25 cellular contexts compared by ENCODE assay signal in the genomic region with DNA sequence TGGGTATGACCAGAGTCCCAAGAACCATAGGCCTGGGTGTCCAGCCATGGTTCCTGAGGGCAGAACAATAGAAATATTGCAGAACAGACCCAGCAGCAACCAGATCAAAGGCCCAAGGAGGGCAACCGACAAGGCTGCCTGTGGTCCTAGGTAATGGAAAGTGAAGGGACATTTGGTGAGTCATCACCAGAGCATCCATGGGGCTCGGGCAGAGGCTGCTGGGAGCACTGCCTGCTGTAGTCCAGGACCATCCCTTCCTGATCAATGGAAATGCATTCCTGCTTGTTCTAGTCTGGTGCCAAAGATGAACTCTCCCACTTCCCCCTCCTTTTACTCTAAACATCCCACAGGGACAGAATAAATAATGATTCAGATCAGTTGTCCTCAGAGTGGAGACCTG.
DNase-seq lines count a peak whose midpoint lies in the region; FAIRE-seq and TF ChIP-seq lines count a peak whose summit lies in the region.
"Had no signal": no experiment of that assay in that cellular context is flagged by ENCODE, and none has a peak within 500 bp of the region (broad histone marks: within the 10 kb centered on the region; RNA-seq: fewer than 3 reads in every experiment).

No MANE protein-coding gene starts in this region.

- no peak for TF ChIP-seq EP300 in suprapubic skin (IDR thresholded peaks at IDR 0.05)

- peaks cover 2% of the 10 kb centered on the region for H3K4me1 Mint-ChIP-seq in CD14-positive monocyte

- no peaks in the 10 kb centered on the region for H3K36me3 Mint-ChIP-seq in CD14-positive monocyte

- intact Hi-C loops in CD14-positive monocyte (cut with micrococcal nuclease) = no loop called here

- FAIRE-seq in frontal cortex (lab: Jason Lieb, UNC) = no peak
- FAIRE-seq: D721Med, GM12878, H1 had no signal

- TF ChIP-seq CTCF in CD14-positive monocyte (IDR thresholded peaks at IDR 0.05) (no peak), suprapubic skin (IDR thresholded peaks at IDR 0.05) (no peak)

- WGBS in suprapubic skin = 60% methylated on average over 2 of the region's 2 CpGs

- H3K27ac ChIP-seq in suprapubic skin = no peak overlapping the region
- H3K27ac ChIP-seq: 22Rv1, SK-N-MC had no signal

- peaks cover 49% of the 10 kb centered on the region for H3K27me3 ChIP-seq in suprapubic skin

- DNase-seq in DMS53 (lab: John Stamatoyannopoulos, UW) = peak; percentile 38
- DNase-seq in DMS53 treated with DMSO at 0.1 percent for 48 hours (lab: John Stamatoyannopoulos, UW; ENCODE audit: unreplicated experiment) = no peak
- DNase-seq in HT1080 (ENCODE audit: low read depth) = peak; percentile 14
- DNase-seq in astrocyte of the hippocampus (ENCODE audit: low read depth, low spot score) = peak; percentile 4
- DNase-seq in mucosa of gallbladder (ENCODE audit: low spot score) = peak; percentile 20
- no peak for DNase-seq in CD14-positive monocyte (ENCODE audit: low spot score)
- DNase-seq in frontal cortex (ENCODE audit: low spot score in 2 of 2) = no peak
- no peak for DNase-seq in suprapubic skin (ENCODE audit: low spot score in 2 of 2)
- DNase-seq: ACHN, BE2C, EL, GDM1, IMR-90, KG1, NCI-H1048, NCI-H1417, NCI-H1694, NCI-H2029 treated with DMSO at 0.1 percent for 48 hours, NCI-H526 treated with DMSO at 0.1 percent for 48 hours, SIG-M5 had no signal

- no peak overlapping the region for H3K4me3 ChIP-seq in suprapubic skin
- H3K4me3 ChIP-seq: GM12878, SK-N-MC had no signal

- peaks cover 17 to 31% (median 22%) of the 10 kb centered on the region in 3 donors for H3K27me3 Mint-ChIP-seq in CD14-positive monocyte (ENCODE audit: low read depth in 3 of 3)

- H3K4me3 Mint-ChIP-seq in CD14-positive monocyte = no peak overlapping the region

- H3K9me3 Mint-ChIP-seq in CD14-positive monocyte = peaks cover 0 to 3% (median 0%) of the 10 kb centered on the region in 7 donors

- H3K4me1 ChIP-seq in suprapubic skin = no peaks in the 10 kb centered on the region
- H3K4me1 ChIP-seq: BE2C had no signal

- TF ChIP-seq POLR2A in suprapubic skin (IDR thresholded peaks at IDR 0.05) = no peak

- H3K9me3 ChIP-seq in suprapubic skin = no peaks in the 10 kb centered on the region
- H3K9me3 ChIP-seq: BE2C had no signal

- H3K27ac Mint-ChIP-seq in CD14-positive monocyte = peak overlapping the region in 1 of 7 donors; percentile 21

- H3K36me3 ChIP-seq in suprapubic skin = no peaks in the 10 kb centered on the region
- H3K36me3 ChIP-seq: BE2C had no signal

Comparison
In these comparisons a context has a peak if more than half of its experiments do, and no peak if none do; other contexts are left out.
1. DNase-seq: peak in DMS53 (single experiment), HT1080 (single experiment), astrocyte of the hippocampus (single experiment) and mucosa of gallbladder (single experiment); none in DMS53 treated with DMSO at 0.1 percent for 48 hours (single experiment), CD14-positive monocyte (single experiment), frontal cortex (0 of 2) and suprapubic skin (0 of 2).